ENCODE assay signal across 8 cellular contexts in genomic region chr16:30571444-30572322, GRCh38. TPM values are rescaled to one million over a fixed set of nuclear protein-coding genes. Genes with fewer than 3 reads are reported as not detected.
DNase-seq lines count a peak whose midpoint lies in the region; ATAC-seq and TF ChIP-seq lines count a peak whose summit lies in the region.

TSS of gene ZNF688 (minus strand) at chr16:30571714. CDS start at chr16:30571629, 85 bp downstream.

- peaks cover 14% of the 10 kb centered on the region for H3K4me1 ChIP-seq in ACC112 (ENCODE audit: control insufficient read depth, insufficient read depth, low read length, unreplicated experiment)

- H3K27me3 Mint-ChIP-seq in immature natural killer cell (ENCODE audit: low read depth in 3 of 3), result peaks cover 0 to 15% (median 0%) of the 10 kb centered on the region in 3 donors

- ATAC-seq in GM18870 (IDR thresholded peaks at IDR 0.05; ENCODE audit: unreplicated experiment) (peak; percentile 60), HG03135 (IDR thresholded peaks at IDR 0.05; ENCODE audit: unreplicated experiment) (peak; percentile 62)

- no peaks in the 10 kb centered on the region for H3K36me3 Mint-ChIP-seq in immature natural killer cell

- H3K79me2 ChIP-seq in ACC112 (ENCODE audit: control insufficient read depth, insufficient read depth, low read length, unreplicated experiment), result no peaks in the 10 kb centered on the region

- H2AFZ ChIP-seq in ACC112 (ENCODE audit: low read length, unreplicated experiment), result peak within 1 kb of the TSS; percentile 84

- peak within 1 kb of the TSS; percentile 93 to 98 (median 96) for H3K27ac Mint-ChIP-seq in immature natural killer cell

- peak; percentile 98 for DNase-seq in NCI-H2227 treated with DMSO at 0.1 percent for 48 hours (lab: John Stamatoyannopoulos, UW)
- peak; percentile 97 to 99 for DNase-seq in cardiac fibroblast (ENCODE audit: low read depth in 2 of 2)
- DNase-seq in immature natural killer cell, result peak; percentile 95 to 97 (median 95)
- peak; percentile 95 for DNase-seq in smooth muscle cell of the brain vasculature (ENCODE audit: low read depth, low spot score)

- H3K9me3 Mint-ChIP-seq in immature natural killer cell, result no peaks in the 10 kb centered on the region

- H3K4me3 Mint-ChIP-seq in immature natural killer cell, result peak within 1 kb of the TSS; percentile 90 to 92 (median 91)

- H3K4me1 Mint-ChIP-seq in immature natural killer cell, result peaks cover 29 to 35% of the 10 kb centered on the region in 2 donors

- H3K27ac ChIP-seq in ACC112 (ENCODE audit: low read depth, low read length), result peak within 1 kb of the TSS; percentile 75

- TF ChIP-seq CTCF in WI38 (IDR thresholded peaks at IDR 0.05; ENCODE audit: low read depth, low read length) (no peak), cardiac fibroblast (IDR thresholded peaks at IDR 0.05; ENCODE audit: low read depth, low read length) (no peak)

- H3K27me3 ChIP-seq in ACC112 (ENCODE audit: insufficient read depth, low read length), result no peaks in the 10 kb centered on the region

- H3K4me3 ChIP-seq in ACC112 (ENCODE audit: low read depth, low read length), result peak within 1 kb of the TSS; percentile 83
- H3K4me3 ChIP-seq in WI38 (ENCODE audit: low read depth, low read length), result peak within 1 kb of the TSS; percentile 66
- peak within 1 kb of the TSS; percentile 63 to 71 for H3K4me3 ChIP-seq in cardiac fibroblast (replicated peaks in 1 of 2; ENCODE audit: low read depth in 2 of 2, low read length in 2 of 2)

- H3K36me3 ChIP-seq in ACC112 (ENCODE audit: insufficient read depth, low read length), result no peaks in the 10 kb centered on the region

RNA-seq across cellular contexts. Expression of gene ZNF688, which starts in this region (rescaled TPM):
- polyA plus RNA-seq in immature natural killer cell, result 10 to 100 TPM; 31.9 to 39.0 (median 33.6) TPM

Comparison
In these comparisons a context has a peak if more than half of its experiments do, and no peak if none do; other contexts are left out.
1. Peak in every context shown above with its lines: DNase-seq, ATAC-seq, H3K4me3 ChIP-seq and H3K27ac ChIP-seq.